ENCODE assay signal across 7 cellular contexts in the genomic region with DNA sequence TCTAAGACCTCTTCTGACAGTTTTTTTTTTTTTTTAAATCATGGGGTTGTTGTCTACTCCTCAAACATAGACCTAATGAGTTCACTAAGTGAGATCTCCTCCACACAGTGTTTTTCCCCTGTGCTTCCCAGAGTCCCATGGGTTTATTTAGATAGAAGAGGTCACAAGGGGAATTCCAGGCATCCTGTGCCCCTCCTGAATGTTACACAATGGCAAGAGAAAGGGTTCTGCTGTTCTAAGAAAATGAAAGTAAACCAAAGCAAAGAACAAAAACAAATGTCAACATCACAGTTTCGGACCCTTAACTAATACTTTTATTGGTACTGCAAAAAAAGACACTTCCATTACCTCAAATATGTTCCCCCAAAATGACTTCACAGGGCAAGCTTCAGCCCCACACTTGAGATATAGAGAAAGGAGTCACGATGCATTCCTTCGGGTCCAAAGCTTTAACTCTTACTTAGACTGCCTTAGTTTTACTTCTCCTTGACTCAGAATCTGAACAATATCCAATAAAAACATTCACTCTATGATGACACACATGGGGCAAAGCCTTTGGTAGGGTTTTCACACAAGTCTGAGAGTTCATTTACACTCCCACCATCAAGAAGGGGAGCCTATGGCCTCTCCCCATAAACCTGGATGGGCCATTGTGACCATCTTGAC. TPM values are rescaled to one million over a fixed set of nuclear protein-coding genes. Genes with fewer than 3 reads are reported as not detected.
DNase-seq lines count a peak whose midpoint lies in the region; ATAC-seq, FAIRE-seq and TF ChIP-seq lines count a peak whose summit lies in the region.
"Not testable (repeated sequence)": the region's sequence is repeated elsewhere in the genome, so short reads cannot be mapped to it uniquely, and the experiment has no call there.

No MANE protein-coding gene starts in this region.

- CTCF ChIA-PET in K562 (lab: Yijun Ruan, JAX; ENCODE audit: low intra/inter-chr PET ratio) = not testable (repeated sequence)

- DNase-seq in GM13976 (ENCODE audit: low spot score) = peak; percentile 11
- peak; percentile 35 for DNase-seq in MV-4-11 (lab: John Stamatoyannopoulos, UW)
- not testable (repeated sequence) for DNase-seq in K562 (ENCODE audit: extremely low read depth in 1 of 4, low spot score in 3 of 4); glutamatergic neuron
- peak; percentile 65 for DNase-seq in natural killer cell treated with Interleukin-12 subunit alpha and Interleukin-12 subunit beta and Interleukin-15 and Interleukin-18, amount 100 ng/mL, for 72 hours (ENCODE audit: low spot score)

- POLR2A ChIA-PET in K562 (lab: Yijun Ruan, JAX) = not testable (repeated sequence)

- not testable (repeated sequence) for H4K20me1 ChIP-seq in K562 (replicated peaks; ENCODE audit: control insufficient read depth, insufficient read depth, low read length)

- not testable (repeated sequence) for H3K36me3 ChIP-seq in K562 (ENCODE audit: control insufficient read depth, insufficient read depth, low read length)

- ATAC-seq in GM21360 (IDR thresholded peaks at IDR 0.05; ENCODE audit: unreplicated experiment) (peak; percentile 77), HG02798 (IDR thresholded peaks at IDR 0.05; ENCODE audit: poor library complexity, unreplicated experiment) (peak; percentile 76)
- not testable (repeated sequence) for ATAC-seq in K562
- peak; percentile 44 to 76 for ATAC-seq in natural killer cell treated with Interleukin-12 subunit alpha and Interleukin-12 subunit beta and Interleukin-15 and Interleukin-18, amount 100 ng/mL, for 72 hours

- H3K4me2 ChIP-seq in K562 (ENCODE audit: insufficient read depth, low read length) = not testable (repeated sequence)

- not testable (repeated sequence) for H3K27me3 ChIP-seq in K562 (ENCODE audit: control insufficient read depth in 2 of 2, insufficient read depth in 2 of 2, low read length in 2 of 2)

- intact Hi-C loops in K562 (cut with micrococcal nuclease) = loop anchor here (10.0 kb wide), 1 partner anchor 457 kb away; no protein-coding TSS in a partner anchor

- H3K4me1 ChIP-seq in K562 (replicated peaks in 1 of 2; ENCODE audit: control insufficient read depth in 2 of 2, insufficient read depth in 2 of 2, low read length in 2 of 2) = not testable (repeated sequence)

- not testable (repeated sequence) for BruUV-seq in K562 (replicated peaks; lab: Mats Ljungman, UMichigan)

- not testable (repeated sequence) for H3K9me1 ChIP-seq in K562 (ENCODE audit: control insufficient read depth, insufficient read depth, low read length)

- WGBS in K562 (ENCODE audit: insufficient coverage, low coverage, missing lambda C conversion rate) = 14% methylated on average over 3 of the region's 3 CpGs

- not testable (repeated sequence) for H3K4me3 Mint-ChIP-seq in glutamatergic neuron (ENCODE audit: unreplicated experiment)
- H3K4me3 Mint-ChIP-seq in natural killer cell treated with Interleukin-12 subunit alpha and Interleukin-12 subunit beta and Interleukin-15 and Interleukin-18, amount 100 ng/mL, for 72 hours = peak overlapping the region; percentile 28

- H3K27ac ChIP-seq in K562 (ENCODE audit: extremely low read depth, low read depth, low read length) = not testable (repeated sequence)

- TF ChIP-seq RAD21 in K562 (CRISPR knock-in tag; conservative IDR thresholded peaks at IDR 0.05 in 1 of 2, IDR thresholded peaks at IDR 0.05 in 1 of 2) = not testable (repeated sequence)

- not testable (repeated sequence) for H3K9me3 Mint-ChIP-seq in glutamatergic neuron (ENCODE audit: unreplicated experiment); natural killer cell treated with Interleukin-12 subunit alpha and Interleukin-12 subunit beta and Interleukin-15 and Interleukin-18, amount 100 ng/mL, for 72 hours

- H3K9me3 ChIP-seq in K562 (replicated peaks; ENCODE audit: control insufficient read depth, insufficient read depth, low read depth, low read length) = not testable (repeated sequence)

- FAIRE-seq in K562 (lab: Jason Lieb, UNC) = not testable (repeated sequence)

- not testable (repeated sequence) for TF ChIP-seq CTCF in GM13976 (IDR thresholded peaks at IDR 0.05; ENCODE audit: borderline replicate concordance, control extremely low read depth, extremely low read depth, insufficient read depth, missing control alignments); K562 (IDR thresholded peaks at IDR 0.05 in 2 of 3, conservative IDR thresholded peaks at IDR 0.05 in 1 of 3; ENCODE audit: insufficient read depth in 2 of 3, low read depth in 1 of 3, low read length in 3 of 3); glutamatergic neuron (IDR thresholded peaks at IDR 0.05; ENCODE audit: partially characterized antibody, unreplicated experiment)

- TF ChIP-seq EP300 in K562 (IDR thresholded peaks at IDR 0.05; ENCODE audit: low read length) = not testable (repeated sequence)

- H3K36me3 Mint-ChIP-seq in glutamatergic neuron (ENCODE audit: unreplicated experiment); natural killer cell treated with Interleukin-12 subunit alpha and Interleukin-12 subunit beta and Interleukin-15 and Interleukin-18, amount 100 ng/mL, for 72 hours: not testable (repeated sequence)

- TF ChIP-seq POLR2A in K562 (conservative IDR thresholded peaks at IDR 0.05) = not testable (repeated sequence)

- peak overlapping the region; percentile 76; the same call in 1 of the 2 replicates for H2AFZ ChIP-seq in K562 (ENCODE audit: low read depth, low read length)

- H3K4me3 ChIP-seq in K562 = not testable (repeated sequence)

- not testable (repeated sequence) for H3K9ac ChIP-seq in K562 (ENCODE audit: insufficient read depth in 1 of 2, low read depth in 2 of 2, low read length in 2 of 2)

- peak overlapping the region; percentile 43 for H3K27ac Mint-ChIP-seq in glutamatergic neuron (ENCODE audit: unreplicated experiment)
- peak overlapping the region; percentile 26 to 87 for H3K27ac Mint-ChIP-seq in natural killer cell treated with Interleukin-12 subunit alpha and Interleukin-12 subunit beta and Interleukin-15 and Interleukin-18, amount 100 ng/mL, for 72 hours

- peaks cover 34% of the 10 kb centered on the region for H3K4me1 Mint-ChIP-seq in glutamatergic neuron (ENCODE audit: low read depth, unreplicated experiment)
- H3K4me1 Mint-ChIP-seq in natural killer cell treated with Interleukin-12 subunit alpha and Interleukin-12 subunit beta and Interleukin-15 and Interleukin-18, amount 100 ng/mL, for 72 hours (ENCODE audit: low read depth in 2 of 2) = not testable (repeated sequence)

- H3K79me2 ChIP-seq in K562 (ENCODE audit: control insufficient read depth, insufficient read depth, low read length) = not testable (repeated sequence)

- not testable (repeated sequence) for H3K27me3 Mint-ChIP-seq in glutamatergic neuron (ENCODE audit: unreplicated experiment); natural killer cell treated with Interleukin-12 subunit alpha and Interleukin-12 subunit beta and Interleukin-15 and Interleukin-18, amount 100 ng/mL, for 72 hours

- in situ Hi-C loops in GM13976 (cut with MboI; ENCODE audit: low sequenced_read_pairs, unreplicated experiment); K562 (cut with MboI): not testable (repeated sequence)

RNA-seq across cellular contexts. Expression of a gene that starts 15.6 kb away (rescaled TPM):
- total RNA-seq in K562 (2011; cell fraction: chromatin; rRNA removed; ENCODE audit: low replicate concordance) = 33.8 and 86.0 TPM in 2 replicates
- 14.0 and 18.6 TPM in 2 replicates for total RNA-seq in K562 (2011; cell fraction: nucleolus; rRNA removed)
- total RNA-seq in K562 (2011; cell fraction: nucleoplasm; rRNA removed) = 23.9 and 31.2 TPM in 2 replicates
- total RNA-seq in K562 (2014; rRNA removed) = 23.8 and 26.3 TPM in 2 replicates
- total RNA-seq in K562 (2014; rRNA removed; fragmentation: Illumina TruSeq; extraction: Trizol) = 32.2 and 39.0 TPM in 2 replicates
- total RNA-seq in K562 (2015; rRNA removed; fragmentation: Illumina TruSeq; extraction: Trizol) = 42.2 and 43.8 TPM in 2 replicates
- 24.8 and 28.8 TPM in 2 replicates for total RNA-seq in K562 (2021)
- polyA plus RNA-seq in K562 (2011; rRNA removed) = 20.8 and 28.7 TPM in 2 replicates
- polyA plus RNA-seq in K562 (2011; cell fraction: cytosol; rRNA removed) = 7.6 and 8.2 TPM in 2 replicates
- polyA plus RNA-seq in K562 (2011; cell fraction: nucleus; rRNA removed) = 36.1 and 39.9 TPM in 2 replicates
- 19.7 and 22.8 TPM in 2 replicates for polyA plus RNA-seq in K562 (2012)
- polyA plus RNA-seq in K562 (2014; fragmentation: Illumina TruSeq; extraction: Trizol) = 29.6 and 33.8 TPM in 2 replicates
- 1 to 10 TPM; 4.7 to 5.6 TPM for polyA plus RNA-seq in K562 (2014; fragmentation: Nextera tagmentation; extraction: Ambion mirVana)
- polyA plus RNA-seq in K562 (2014; rRNA removed) = 19.1 and 19.3 TPM in 2 replicates
- 53.6 and 73.9 TPM in 2 replicates for polyA minus RNA-seq in K562 (2011; rRNA and poly(A)+ RNA removed)
- 15.3 and 16.4 TPM in 2 replicates for polyA minus RNA-seq in K562 (2011; cell fraction: cytosol; rRNA and poly(A)+ RNA removed)
- 13.2 and 25.4 TPM in 2 replicates for polyA minus RNA-seq in K562 (2011; cell fraction: nucleus; rRNA and poly(A)+ RNA removed)
- total RNA-seq in glutamatergic neuron (ENCODE audit: unreplicated experiment) = 58.5 TPM
- 10 to 100 TPM; 26.6 to 40.5 TPM for total RNA-seq in natural killer cell treated with Interleukin-12 subunit alpha and Interleukin-12 subunit beta and Interleukin-15 and Interleukin-18, amount 100 ng/mL, for 72 hours
